Comparison of ENCODE assay signal across 14 cellular contexts in the genomic region with DNA sequence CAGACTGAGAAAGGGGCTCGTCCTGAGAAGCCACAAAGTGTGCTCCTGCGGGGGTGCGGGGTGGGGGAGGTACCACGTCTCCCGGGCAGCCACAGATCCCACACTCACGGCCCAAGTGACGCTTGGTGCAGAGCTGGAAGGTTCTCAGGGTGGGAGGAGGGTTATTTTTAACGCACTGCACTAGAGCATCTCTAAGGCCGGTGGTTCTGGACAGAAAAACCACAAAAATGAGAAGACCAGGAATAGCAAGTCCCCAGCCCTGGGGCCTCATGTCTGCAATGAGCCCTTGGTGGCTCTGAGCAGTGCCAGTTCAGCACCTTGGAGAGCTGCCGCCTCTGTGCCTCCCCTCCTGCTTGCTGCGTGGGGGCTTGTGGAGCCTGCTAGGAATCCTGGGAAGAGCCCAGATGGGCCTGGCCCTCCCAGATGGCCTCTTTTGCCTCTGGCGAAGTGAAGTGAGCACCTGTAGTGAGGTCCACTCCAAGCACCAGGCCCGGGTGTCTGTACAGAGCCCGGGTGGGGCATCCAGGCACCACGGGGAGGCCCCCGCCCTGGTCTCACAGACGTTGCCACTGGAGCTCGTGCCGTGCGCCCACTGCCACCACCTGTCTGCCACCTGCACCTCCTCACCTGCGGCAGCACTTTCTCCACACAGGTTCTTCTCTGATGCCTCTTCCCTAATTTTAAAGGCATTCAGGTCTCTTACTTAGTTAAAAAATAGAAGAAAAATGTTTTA. TPM values are rescaled to one million over a fixed set of nuclear protein-coding genes. Genes with fewer than 3 reads are reported as not detected.
DNase-seq lines count a peak whose midpoint lies in the region; ATAC-seq, FAIRE-seq and TF ChIP-seq lines count a peak whose summit lies in the region.
"Had no signal": no experiment of that assay in that cellular context is flagged by ENCODE, and none has a peak within 500 bp of the region (broad histone marks: within the 10 kb centered on the region; RNA-seq: fewer than 3 reads in every experiment).

No MANE protein-coding gene starts in this region.

- no peak overlapping the region for H3K4me2 ChIP-seq in HepG2 (ENCODE audit: low read depth, low read length)

- no peak overlapping the region for H3K4me3 ChIP-seq in HepG2 (replicated peaks in 1 of 3; ENCODE audit: insufficient read depth in 1 of 3, low read depth in 2 of 3, low read length in 3 of 3)
- H3K4me3 ChIP-seq in Peyer's patch: no peak overlapping the region

- no TSS peak for BruUV-seq in HepG2 (replicated peaks; lab: Mats Ljungman, UMichigan)

- TF ChIP-seq POLR2A in HepG2 (IDR thresholded peaks at IDR 0.05; ENCODE audit: insufficient read depth in 1 of 2, low read depth in 2 of 2, low read length in 2 of 2) (no peak), H54 (IDR thresholded peaks at IDR 0.05; ENCODE audit: low read depth, low read length) (no peak), Peyer's patch (IDR thresholded peaks at IDR 0.05) (no peak)

- FAIRE-seq in HepG2 (lab: Jason Lieb, UNC): no peak
- FAIRE-seq in H54 (lab: Jason Lieb, UNC): no peak
- FAIRE-seq: keratinocyte had no signal

- H3K79me2 ChIP-seq in HepG2 (ENCODE audit: insufficient read depth, low read length): no peaks in the 10 kb centered on the region

- no peaks in the 10 kb centered on the region for H3K27me3 ChIP-seq in HepG2 (ENCODE audit: control insufficient read depth in 1 of 2, insufficient read depth in 2 of 2, low read length in 2 of 2)
- no peaks in the 10 kb centered on the region for H3K27me3 ChIP-seq in Peyer's patch

- DNase-seq in NCI-H2107 treated with DMSO at 0.1 percent for 48 hours (lab: John Stamatoyannopoulos, UW; ENCODE audit: unreplicated experiment): peak; percentile 37
- no peak for DNase-seq in NCI-H2107 (lab: John Stamatoyannopoulos, UW)
- peak; percentile 69 for DNase-seq in astrocyte of the hippocampus (ENCODE audit: low read depth, low spot score)
- no peak for DNase-seq in HepG2 (ENCODE audit: low spot score)
- DNase-seq in H54 (ENCODE audit: insufficient read length, low spot score): no peak
- DNase-seq in Peyer's patch: no peak
- DNase-seq: activated T-cell treated with anti-CD3 and anti-CD28 coated beads, Interleukin-2, amount 50 U/mL, for 1 hour; effector memory CD8-positive, alpha-beta T cell; NCI-H1694; SW 1271 had no signal

- intact Hi-C loops in HepG2 (cut with micrococcal nuclease; ENCODE audit: unreplicated experiment): no loop called here

- TF ChIP-seq EP300 in Ishikawa (IDR thresholded peaks at IDR 0.05; ENCODE audit: borderline replicate concordance): no peak
- no peak for TF ChIP-seq EP300 in HepG2 (IDR thresholded peaks at IDR 0.05; ENCODE audit: low read depth in 2 of 2, low read length in 2 of 2)
- no peak for TF ChIP-seq EP300 in HepG2 (CRISPR knock-in tag; IDR thresholded peaks at IDR 0.05; ENCODE audit: borderline replicate concordance)

- POLR2A ChIA-PET in HepG2 (lab: Yijun Ruan, JAX): no interaction called here

- H3K36me3 ChIP-seq in HepG2 (replicated peaks in 1 of 2; ENCODE audit: control insufficient read depth in 1 of 2, insufficient read depth in 2 of 2, low read length in 2 of 2): peaks cover 15 to 39% of the 10 kb centered on the region in 2 experiments; a peak in 4 of 5 replicates
- H3K36me3 ChIP-seq in Peyer's patch: peaks cover 0 to 64% (median 0%) of the 10 kb centered on the region in 3 donors

- ATAC-seq in HepG2: peak; percentile 21; the same call in 1 of the 3 replicates
- ATAC-seq in GM19023 (IDR thresholded peaks at IDR 0.05; ENCODE audit: unreplicated experiment): no peak
- ATAC-seq: effector memory CD8-positive, alpha-beta T cell had no signal

- no peak overlapping the region for H2AFZ ChIP-seq in HepG2 (ENCODE audit: low read length)
- H2AFZ ChIP-seq: parathyroid adenoma had no signal

- no peaks in the 10 kb centered on the region for H4K20me1 ChIP-seq in HepG2 (ENCODE audit: insufficient read depth, low read length)

- no peak for TF ChIP-seq CTCF in HepG2 (CRISPR knock-in tag; IDR thresholded peaks at IDR 0.05)
- no peak for TF ChIP-seq CTCF in Peyer's patch (IDR thresholded peaks at IDR 0.05)

- CTCF ChIA-PET in HepG2 (lab: Yijun Ruan, JAX; ENCODE audit: low intra/inter-chr PET ratio, low total read pairs): no interaction called here

- no peaks in the 10 kb centered on the region for H3K9me3 ChIP-seq in HepG2 (ENCODE audit: low read length)
- H3K9me3 ChIP-seq in Peyer's patch: no peaks in the 10 kb centered on the region

- no peaks in the 10 kb centered on the region for H3K4me1 ChIP-seq in HepG2 (ENCODE audit: insufficient read depth, low read length)
- H3K4me1 ChIP-seq in Peyer's patch: peaks cover 0 to 3% (median 0%) of the 10 kb centered on the region in 4 donors
- H3K4me1 ChIP-seq: parathyroid adenoma had no signal

- in situ Hi-C loops in HepG2 (cut with HindIII; ENCODE audit: extremely low pct_ligation_motif_present, low pct_unique_long_range_greater_than_20kb): no loop called here

- H3K27ac ChIP-seq in HepG2 (ENCODE audit: extremely low read length, insufficient read depth, low read length) (no peak overlapping the region), Peyer's patch (no peak overlapping the region)
- H3K27ac ChIP-seq: parathyroid adenoma had no signal

- WGBS in HepG2 (ENCODE audit: low lambda C conversion rate): 95% methylated on average over 13 of the region's 21 CpGs

- H3K9ac ChIP-seq in HepG2 (ENCODE audit: insufficient read depth, low read depth, low read length): no peak overlapping the region
- H3K9ac ChIP-seq: parathyroid adenoma had no signal

- TF ChIP-seq RAD21 in Ishikawa (IDR thresholded peaks at IDR 0.05; ENCODE audit: low read depth) (no peak), HepG2 (CRISPR knock-in tag; IDR thresholded peaks at IDR 0.05) (no peak)

TF ChIP-seq in HepG2, 621 proteins besides CTCF, POLR2A, EP300 and RAD21 (continues in another document):
- TF ChIP-seq, protein P1, sequence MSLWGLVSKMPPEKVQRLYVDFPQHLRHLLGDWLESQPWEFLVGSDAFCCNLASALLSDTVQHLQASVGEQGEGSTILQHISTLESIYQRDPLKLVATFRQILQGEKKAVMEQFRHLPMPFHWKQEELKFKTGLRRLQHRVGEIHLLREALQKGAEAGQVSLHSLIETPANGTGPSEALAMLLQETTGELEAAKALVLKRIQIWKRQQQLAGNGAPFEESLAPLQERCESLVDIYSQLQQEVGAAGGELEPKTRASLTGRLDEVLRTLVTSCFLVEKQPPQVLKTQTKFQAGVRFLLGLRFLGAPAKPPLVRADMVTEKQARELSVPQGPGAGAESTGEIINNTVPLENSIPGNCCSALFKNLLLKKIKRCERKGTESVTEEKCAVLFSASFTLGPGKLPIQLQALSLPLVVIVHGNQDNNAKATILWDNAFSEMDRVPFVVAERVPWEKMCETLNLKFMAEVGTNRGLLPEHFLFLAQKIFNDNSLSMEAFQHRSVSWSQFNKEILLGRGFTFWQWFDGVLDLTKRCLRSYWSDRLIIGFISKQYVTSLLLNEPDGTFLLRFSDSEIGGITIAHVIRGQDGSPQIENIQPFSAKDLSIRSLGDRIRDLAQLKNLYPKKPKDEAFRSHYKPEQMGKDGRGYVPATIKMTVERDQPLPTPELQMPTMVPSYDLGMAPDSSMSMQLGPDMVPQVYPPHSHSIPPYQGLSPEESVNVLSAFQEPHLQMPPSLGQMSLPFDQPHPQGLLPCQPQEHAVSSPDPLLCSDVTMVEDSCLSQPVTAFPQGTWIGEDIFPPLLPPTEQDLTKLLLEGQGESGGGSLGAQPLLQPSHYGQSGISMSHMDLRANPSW (CRISPR knock-in tag; IDR thresholded peaks at IDR 0.05; ENCODE audit: borderline replicate concordance): no peak

RNA-seq across cellular contexts. Expression of gene CACNA1B, which starts 48.9 kb away (rescaled TPM):
- total RNA-seq in HepG2 (2016; rRNA removed; fragmentation: Illumina TruSeq; extraction: Trizol): 0.04 TPM in 1 of 2 replicates, not detected in the other
- total RNA-seq in HepG2 (2016; cell fraction: cytosol; rRNA removed; fragmentation: Illumina TruSeq; extraction: Trizol; ENCODE audit: low read depth): under 0.01 TPM in 2 replicates
- 0.02 TPM in 1 of 2 replicates, not detected in the other for total RNA-seq in HepG2 (2016; cell fraction: insoluble cytoplasmic fraction; rRNA removed; fragmentation: Illumina TruSeq; extraction: Trizol)
- total RNA-seq in HepG2 (2016; cell fraction: membrane; rRNA removed; fragmentation: Illumina TruSeq; extraction: Trizol): not detected in 2 replicates
- 0.03 and 0.06 TPM in 2 replicates for total RNA-seq in HepG2 (2016; cell fraction: nucleus; rRNA removed; fragmentation: Illumina TruSeq; extraction: Trizol)
- polyA plus RNA-seq in HepG2 (2011; rRNA removed): under 0.01 TPM in 1 of 2 replicates, not detected in the other
- polyA plus RNA-seq in HepG2 (2011; cell fraction: cytosol; rRNA removed): 0.07 TPM in 1 of 2 replicates, not detected in the other
- 0.02 and 0.05 TPM in 2 replicates for polyA plus RNA-seq in HepG2 (2011; cell fraction: nucleus; rRNA removed)
- 0.01 TPM in 1 of 2 replicates, not detected in the other for polyA plus RNA-seq in HepG2 (2012)
- not detected in 2 replicates for polyA plus RNA-seq in HepG2 (2016; cell fraction: cytosol; fragmentation: Illumina TruSeq; extraction: Trizol; ENCODE audit: low read depth)
- not detected in 2 replicates for polyA plus RNA-seq in HepG2 (2016; cell fraction: insoluble cytoplasmic fraction; fragmentation: Illumina TruSeq; extraction: Trizol; ENCODE audit: low read depth)
- not detected in 2 replicates for polyA plus RNA-seq in HepG2 (2016; cell fraction: membrane; fragmentation: Illumina TruSeq; extraction: Trizol; ENCODE audit: low read depth)
- 0.10 TPM in 1 of 2 replicates, not detected in the other for polyA plus RNA-seq in HepG2 (2016; cell fraction: nucleus; fragmentation: Illumina TruSeq; extraction: Trizol; ENCODE audit: insufficient read depth, low read depth)
- 0.06 and 0.14 TPM in 2 replicates for polyA minus RNA-seq in HepG2 (2011; rRNA and poly(A)+ RNA removed; ENCODE audit: low replicate concordance)
- not detected in 2 replicates for polyA minus RNA-seq in HepG2 (2011; cell fraction: cytosol; rRNA and poly(A)+ RNA removed)
- polyA minus RNA-seq in HepG2 (2011; cell fraction: nucleus; rRNA and poly(A)+ RNA removed): under 0.01 TPM in 1 of 2 replicates, not detected in the other
- total RNA-seq in Peyer's patch: under 1 TPM in 3 of 4 donors, not detected in 1; 0.13 to 0.83 (median 0.38) TPM

Comparison
In these comparisons a context has a peak if more than half of its experiments do, and no peak if none do; other contexts are left out.
1. DNase-seq: peak in NCI-H2107 treated with DMSO at 0.1 percent for 48 hours (single experiment) and astrocyte of the hippocampus (single experiment); none in NCI-H2107 (single experiment), HepG2 (single experiment), H54 (single experiment) and Peyer's patch (0 of 3).